In genomic region chr3:41907330-41908073, GRCh38 we compare ENCODE assay signal across 22 cellular contexts. TPM values are rescaled to one million over a fixed set of nuclear protein-coding genes. Genes with fewer than 3 reads are reported as not detected.
DNase-seq lines count a peak whose midpoint lies in the region; ATAC-seq, FAIRE-seq and TF ChIP-seq lines count a peak whose summit lies in the region.
"Had no signal": no experiment of that assay in that cellular context is flagged by ENCODE, and none has a peak within 500 bp of the region (broad histone marks: within the 10 kb centered on the region; RNA-seq: fewer than 3 reads in every experiment).

No MANE protein-coding gene starts in this region.

- TF ChIP-seq CTCF in AG10803 (conservative IDR thresholded peaks at IDR 0.05; ENCODE audit: low read length): no peak
- TF ChIP-seq CTCF in astrocyte (IDR thresholded peaks at IDR 0.05; ENCODE audit: insufficient read depth, low read depth, low read length): no peak
- TF ChIP-seq CTCF in fibroblast of mammary gland (conservative IDR thresholded peaks at IDR 0.05; ENCODE audit: control insufficient read depth, insufficient read depth, low read depth, low read length): no peak

- FAIRE-seq in astrocyte (lab: Jason Lieb, UNC): no peak

- no peaks in the 10 kb centered on the region for H3K9me3 Mint-ChIP-seq in astrocyte (ENCODE audit: unreplicated experiment)
- H3K9me3 Mint-ChIP-seq: activated CD4-positive, alpha-beta memory T cell treated with anti-CD3 and anti-CD28 coated beads, Interleukin-2, amount 10 ng/mL, durations not matched to agents 7 days and 5 days; activated naive CD4-positive, alpha-beta T cell treated with anti-CD3 and anti-CD28 coated beads, Interleukin-2, amount 10 ng/mL, durations not matched to agents 7 days and 5 days; activated T-cell treated with anti-CD3 and anti-CD28 coated beads, Interleukin-2, amount 50 U/mL, for 24 hours; neural progenitor cell had no signal

- no peaks in the 10 kb centered on the region for H3K4me1 ChIP-seq in astrocyte (ENCODE audit: insufficient read depth, low read length)
- H3K4me1 ChIP-seq: left lung, SJSA1 had no signal

- no peaks in the 10 kb centered on the region for H3K27me3 ChIP-seq in astrocyte (ENCODE audit: insufficient read depth, low read length)
- H3K27me3 ChIP-seq: left lung, neural progenitor cell, SJSA1 had no signal

- no peaks in the 10 kb centered on the region for H3K27me3 Mint-ChIP-seq in astrocyte (ENCODE audit: low read depth, unreplicated experiment)
- H3K27me3 Mint-ChIP-seq: activated CD4-positive, alpha-beta memory T cell treated with anti-CD3 and anti-CD28 coated beads, Interleukin-2, amount 10 ng/mL, durations not matched to agents 7 days and 5 days; activated naive CD4-positive, alpha-beta T cell treated with anti-CD3 and anti-CD28 coated beads, Interleukin-2, amount 10 ng/mL, durations not matched to agents 7 days and 5 days; activated T-cell treated with anti-CD3 and anti-CD28 coated beads, Interleukin-2, amount 50 U/mL, for 24 hours had no signal

- H3K9ac ChIP-seq in astrocyte (ENCODE audit: low read length): no peak overlapping the region
- H3K9ac ChIP-seq: neural progenitor cell had no signal

- no peak overlapping the region for H2AFZ ChIP-seq in astrocyte (ENCODE audit: low read depth, low read length)
- H2AFZ ChIP-seq: neural progenitor cell had no signal

- ATAC-seq in stimulated activated naive CD8-positive, alpha-beta T cell treated with anti-CD3 and anti-CD28 coated beads, Interleukin-15, Interleukin-2, amounts not matched to agents 100 U/mL and 50 U/mL, for 24 hours: no peak
- ATAC-seq: left lung, mucosa of descending colon had no signal

- H3K27ac Mint-ChIP-seq in astrocyte (ENCODE audit: unreplicated experiment): no peak overlapping the region
- H3K27ac Mint-ChIP-seq: activated CD4-positive, alpha-beta memory T cell treated with anti-CD3 and anti-CD28 coated beads, Interleukin-2, amount 10 ng/mL, durations not matched to agents 7 days and 5 days; activated naive CD4-positive, alpha-beta T cell treated with anti-CD3 and anti-CD28 coated beads, Interleukin-2, amount 10 ng/mL, durations not matched to agents 7 days and 5 days; activated T-cell treated with anti-CD3 and anti-CD28 coated beads, Interleukin-2, amount 50 U/mL, for 24 hours; neural progenitor cell had no signal

- DNase-seq in AG10803 (ENCODE audit: low read depth) (peak; percentile 13), LHCN-M2 (ENCODE audit: low read depth) (peak; percentile 11), astrocyte (ENCODE audit: low read depth) (peak; percentile 47), fibroblast of mammary gland (ENCODE audit: low read depth) (peak; percentile 28), posterior vena cava (ENCODE audit: low spot score) (no peak), NCI-H1436 treated with DMSO at 0.1 percent for 48 hours (lab: John Stamatoyannopoulos, UW) (no peak), HT-29 (ENCODE audit: low spot score) (no peak)
- DNase-seq in stimulated activated naive CD8-positive, alpha-beta T cell treated with anti-CD3 and anti-CD28 coated beads, Interleukin-15, Interleukin-2, amounts not matched to agents 100 U/mL and 50 U/mL, for 24 hours: no peak
- DNase-seq: ACHN; activated CD4-positive, alpha-beta memory T cell treated with anti-CD3 and anti-CD28 coated beads, Interleukin-2, amount 10 ng/mL, durations not matched to agents 7 days and 5 days; activated naive CD4-positive, alpha-beta T cell treated with anti-CD3 and anti-CD28 coated beads, Interleukin-2, amount 10 ng/mL, durations not matched to agents 7 days and 5 days; activated T-cell treated with anti-CD3 and anti-CD28 coated beads, Interleukin-2, amount 50 U/mL, for 24 hours; aorta; left lung; mucosa of descending colon; NCI-H1436; NCI-H2171 treated with DMSO at 0.1 percent for 48 hours; NCI-H748 treated with DMSO at 0.1 percent for 48 hours; stimulated activated CD4-positive, alpha-beta T cell treated with anti-CD3 and anti-CD28 coated beads, Interleukin-12 subunit alpha, Interleukin-12 subunit beta, amount 100 ng/mL, for 4 hours; T-helper 2 cell had no signal

- H3K79me2 ChIP-seq in astrocyte (ENCODE audit: insufficient read depth, low read length): no peaks in the 10 kb centered on the region

- peaks cover 2% of the 10 kb centered on the region for H3K36me3 Mint-ChIP-seq in astrocyte (ENCODE audit: low read depth, unreplicated experiment)

- H3K4me3 Mint-ChIP-seq in astrocyte (ENCODE audit: unreplicated experiment): no peak overlapping the region
- H3K4me3 Mint-ChIP-seq: activated CD4-positive, alpha-beta memory T cell treated with anti-CD3 and anti-CD28 coated beads, Interleukin-2, amount 10 ng/mL, durations not matched to agents 7 days and 5 days; activated naive CD4-positive, alpha-beta T cell treated with anti-CD3 and anti-CD28 coated beads, Interleukin-2, amount 10 ng/mL, durations not matched to agents 7 days and 5 days; activated T-cell treated with anti-CD3 and anti-CD28 coated beads, Interleukin-2, amount 50 U/mL, for 24 hours; neural progenitor cell had no signal

- H3K4me3 ChIP-seq in AG10803 (ENCODE audit: low read length) (no peak overlapping the region), astrocyte (ENCODE audit: insufficient read depth, low read depth, low read length) (no peak overlapping the region), fibroblast of mammary gland (ENCODE audit: control insufficient read depth, low read depth, low read length) (no peak overlapping the region)
- H3K4me3 ChIP-seq: left lung, mucosa of descending colon, neural progenitor cell, SJSA1 had no signal

- H3K4me2 ChIP-seq in astrocyte (ENCODE audit: low read length): no peak overlapping the region
- H3K4me2 ChIP-seq: neural progenitor cell had no signal

- H3K9me3 ChIP-seq in astrocyte (ENCODE audit: insufficient read depth, low read depth, low read length): no peaks in the 10 kb centered on the region
- H3K9me3 ChIP-seq: left lung, mucosa of descending colon, SJSA1 had no signal

- intact Hi-C loops in posterior vena cava (cut with DNase I): loop anchor here in 1 of 2 donors (10.0 kb wide), 1 partner anchor 287 kb away; no protein-coding TSS in a partner anchor

- H3K27ac ChIP-seq in astrocyte (ENCODE audit: low read depth, low read length): no peak overlapping the region
- H3K27ac ChIP-seq: left lung, neural progenitor cell, SJSA1 had no signal

- H3K4me1 Mint-ChIP-seq in astrocyte (ENCODE audit: low read depth, unreplicated experiment): peaks cover 5% of the 10 kb centered on the region
- H3K4me1 Mint-ChIP-seq: activated naive CD4-positive, alpha-beta T cell treated with anti-CD3 and anti-CD28 coated beads, Interleukin-2, amount 10 ng/mL, durations not matched to agents 7 days and 5 days; neural progenitor cell had no signal

- no peaks in the 10 kb centered on the region for H4K20me1 ChIP-seq in astrocyte (ENCODE audit: insufficient read depth, low read length)

- H3K36me3 ChIP-seq in astrocyte (ENCODE audit: insufficient read depth, low read length): no peaks in the 10 kb centered on the region
- H3K36me3 ChIP-seq: SJSA1 had no signal

RNA-seq across cellular contexts. Expression of gene ULK4, which starts 54.4 kb away (rescaled TPM):
- total RNA-seq in LHCN-M2 (2014; rRNA removed) (7.0 and 8.7 TPM in 2 replicates), astrocyte (6.6 and 8.5 TPM in 2 replicates), posterior vena cava (1 to 10 TPM; 7.5 to 7.8 TPM)
- polyA plus RNA-seq in LHCN-M2 (2012): 3.5 TPM
- total RNA-seq in HT-29 (2014; rRNA removed; shearing (Covaris generic)): 1.4 and 3.2 TPM in 2 replicates

Comparison
In these comparisons a context has a peak if more than half of its experiments do, and no peak if none do; other contexts are left out.
1. DNase-seq: peak in AG10803 (single experiment), LHCN-M2 (single experiment), astrocyte (single experiment) and fibroblast of mammary gland (single experiment); none in posterior vena cava (single experiment), NCI-H1436 treated with DMSO at 0.1 percent for 48 hours (single experiment), HT-29 (single experiment) and stimulated activated naive CD8-positive, alpha-beta T cell treated with anti-CD3 and anti-CD28 coated beads, Interleukin-15, Interleukin-2, amounts not matched to agents 100 U/mL and 50 U/mL, for 24 hours (single experiment).